Comparison of ENCODE assay signal across 8 cellular contexts in the genomic region with DNA sequence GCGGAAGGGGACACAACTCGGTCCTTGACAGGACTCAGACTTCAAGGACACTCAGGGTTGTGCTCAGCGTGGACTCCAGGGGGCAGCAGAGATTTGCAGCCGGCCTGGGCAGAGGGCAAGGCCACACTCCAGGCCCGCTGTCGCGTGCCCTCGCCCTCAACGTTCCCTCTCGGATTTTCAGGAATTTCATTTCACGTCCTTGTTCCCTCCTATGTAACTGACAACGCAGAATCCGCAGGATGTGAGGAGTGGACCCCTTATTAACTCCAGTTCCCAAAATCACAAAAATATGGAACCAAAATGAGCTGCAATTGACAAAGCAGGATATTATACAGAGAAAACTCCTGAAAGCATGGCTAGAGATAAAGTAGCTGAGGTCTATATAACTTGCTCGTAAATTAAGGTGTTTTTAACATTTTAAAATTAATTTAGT. TPM values are rescaled to one million over a fixed set of nuclear protein-coding genes. Genes with fewer than 3 reads are reported as not detected.
DNase-seq lines count a peak whose midpoint lies in the region; ATAC-seq and TF ChIP-seq lines count a peak whose summit lies in the region.

No MANE protein-coding gene starts in this region.

- DNase-seq in DMS114 treated with DMSO at 0.1 percent for 48 hours (lab: John Stamatoyannopoulos, UW; ENCODE audit: unreplicated experiment) (peak; percentile 71), Peyer's patch (peak; percentile 56 to 87 (median 79)), activated T-helper 1 cell treated with Interleukin-2 at 50 U/mL for 16 hours (ENCODE audit: low read depth) (peak; percentile 37), fibroblast of the conjunctiva (ENCODE audit: low read depth) (peak; percentile 41), osteoblast (ENCODE audit: insufficient read length, low spot score, missing footprints) (peak; percentile 88), type B pancreatic cell (ENCODE audit: extremely low spot score, unreplicated experiment) (peak; percentile 80)

- H3K4me1 Mint-ChIP-seq in type B pancreatic cell (ENCODE audit: unreplicated experiment) = no peaks in the 10 kb centered on the region

- TF ChIP-seq POLR2A in Peyer's patch (IDR thresholded peaks at IDR 0.05) = no peak

- H3K27me3 ChIP-seq in Peyer's patch = no peaks in the 10 kb centered on the region
- H3K27me3 ChIP-seq in osteoblast (ENCODE audit: insufficient read depth, low read length) = peaks cover 16% of the 10 kb centered on the region

- H4K20me1 ChIP-seq in osteoblast (ENCODE audit: insufficient read depth, low read length) = no peaks in the 10 kb centered on the region

- no peak overlapping the region for H3K4me3 Mint-ChIP-seq in type B pancreatic cell

- H3K79me2 ChIP-seq in osteoblast (ENCODE audit: insufficient read depth, low read length) = no peaks in the 10 kb centered on the region

- H3K36me3 ChIP-seq in Peyer's patch (no peaks in the 10 kb centered on the region), osteoblast (ENCODE audit: insufficient read depth, low read length) (no peaks in the 10 kb centered on the region)

- no peak overlapping the region for H3K4me3 ChIP-seq in Peyer's patch
- peak overlapping the region; percentile 34 for H3K4me3 ChIP-seq in osteoblast (ENCODE audit: insufficient read depth, low read length)

- H3K9me3 ChIP-seq in Peyer's patch = no peaks in the 10 kb centered on the region
- H3K9me3 ChIP-seq in osteoblast (ENCODE audit: low read depth, low read length) = no peaks in the 10 kb centered on the region

- no peak overlapping the region for H3K27ac ChIP-seq in Peyer's patch
- no peak overlapping the region for H3K27ac ChIP-seq in osteoblast (ENCODE audit: low read depth, low read length)

- no peak overlapping the region for H3K27ac Mint-ChIP-seq in type B pancreatic cell

- H3K9me3 Mint-ChIP-seq in type B pancreatic cell = no peaks in the 10 kb centered on the region

- H2AFZ ChIP-seq in osteoblast (ENCODE audit: low read length) = peak overlapping the region; percentile 98

- peak; percentile 44 to 85 (median 74) for TF ChIP-seq CTCF in Peyer's patch (IDR thresholded peaks at IDR 0.05)
- TF ChIP-seq CTCF in osteoblast (IDR thresholded peaks at IDR 0.05; ENCODE audit: extremely low read depth, low read depth, low read length) = peak; percentile 95
- peak; percentile 90 for TF ChIP-seq CTCF in type B pancreatic cell (conservative IDR thresholded peaks at IDR 0.05)

- H3K36me3 Mint-ChIP-seq in type B pancreatic cell = no peaks in the 10 kb centered on the region

- peak overlapping the region; percentile 64 for H3K4me2 ChIP-seq in osteoblast (ENCODE audit: insufficient read depth, low read length)

- peaks cover 31% of the 10 kb centered on the region for H3K27me3 Mint-ChIP-seq in type B pancreatic cell

- H3K4me1 ChIP-seq in Peyer's patch = no peaks in the 10 kb centered on the region
- H3K4me1 ChIP-seq in osteoblast (ENCODE audit: insufficient read depth, low read length) = peaks cover 2% of the 10 kb centered on the region

- ATAC-seq in GM21360 (IDR thresholded peaks at IDR 0.05; ENCODE audit: unreplicated experiment) (peak; percentile 91), HG03558 (IDR thresholded peaks at IDR 0.05; ENCODE audit: extremely low read depth, unreplicated experiment) (peak; percentile 86)

RNA-seq across cellular contexts. Expression of gene DCTD, which starts 21.0 kb away (rescaled TPM):
- 10 to 100 TPM; 21.7 to 42.1 (median 28.4) TPM for total RNA-seq in Peyer's patch
- 104 and 110 TPM in 2 replicates for total RNA-seq in osteoblast
- 58.7 and 80.3 TPM in 2 replicates for total RNA-seq in type B pancreatic cell (ENCODE audit: low replicate concordance)

Comparison
In these comparisons a context has a peak if more than half of its experiments do, and no peak if none do; other contexts are left out.
1. DNase-seq: peak in every context shown above with its lines; median percentile 88 in osteoblast; 80 in type B pancreatic cell; 79 in Peyer's patch; 71 in DMS114 treated with DMSO at 0.1 percent for 48 hours; 41 in fibroblast of the conjunctiva; 37 in activated T-helper 1 cell treated with Interleukin-2 at 50 U/mL for 16 hours.